In the genomic region with DNA sequence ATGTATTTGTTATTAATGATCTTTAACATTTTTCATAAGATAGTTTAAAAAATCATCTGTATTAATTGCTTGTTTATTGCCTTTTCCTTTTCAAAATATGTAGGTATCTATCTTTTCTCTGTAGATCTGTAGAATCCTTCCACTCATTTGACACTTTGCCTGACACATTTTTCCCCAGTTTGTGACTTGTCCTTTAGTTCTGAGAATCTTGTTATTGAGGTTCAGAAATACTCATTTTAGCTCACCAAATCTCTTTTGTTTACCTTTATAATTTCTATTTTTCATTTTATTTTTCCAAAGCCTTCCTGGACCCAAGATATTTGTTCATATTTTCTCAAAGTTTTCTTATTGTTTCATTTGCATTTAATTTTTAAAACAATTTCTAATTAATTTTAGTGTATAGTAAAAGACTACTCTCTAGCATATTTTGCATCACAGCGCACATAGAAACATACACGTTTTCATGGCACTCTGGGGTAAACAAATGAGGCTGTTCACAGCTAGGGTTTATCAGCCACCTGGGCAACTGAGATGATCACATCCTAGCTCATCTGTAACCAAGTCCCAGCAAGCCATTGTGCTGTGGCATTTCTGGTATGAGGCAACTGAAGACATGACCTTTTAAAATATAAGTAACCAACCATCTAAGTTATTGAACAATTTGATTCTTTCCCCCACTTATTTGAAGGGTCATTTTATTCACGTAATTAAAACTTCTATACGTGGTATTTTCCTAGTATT, we compare ENCODE assay signal across 1 cellular context.
TF ChIP-seq lines count a peak whose summit lies in the region.

No MANE protein-coding gene starts in this region.

TF ChIP-seq in K562, 482 proteins besides CTCF, POLR2A, EP300 and RAD21 (continued from another document and continues in another):
- TF ChIP-seq, protein P1, sequence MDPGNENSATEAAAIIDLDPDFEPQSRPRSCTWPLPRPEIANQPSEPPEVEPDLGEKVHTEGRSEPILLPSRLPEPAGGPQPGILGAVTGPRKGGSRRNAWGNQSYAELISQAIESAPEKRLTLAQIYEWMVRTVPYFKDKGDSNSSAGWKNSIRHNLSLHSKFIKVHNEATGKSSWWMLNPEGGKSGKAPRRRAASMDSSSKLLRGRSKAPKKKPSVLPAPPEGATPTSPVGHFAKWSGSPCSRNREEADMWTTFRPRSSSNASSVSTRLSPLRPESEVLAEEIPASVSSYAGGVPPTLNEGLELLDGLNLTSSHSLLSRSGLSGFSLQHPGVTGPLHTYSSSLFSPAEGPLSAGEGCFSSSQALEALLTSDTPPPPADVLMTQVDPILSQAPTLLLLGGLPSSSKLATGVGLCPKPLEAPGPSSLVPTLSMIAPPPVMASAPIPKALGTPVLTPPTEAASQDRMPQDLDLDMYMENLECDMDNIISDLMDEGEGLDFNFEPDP (CRISPR knock-in tag; IDR thresholded peaks at IDR 0.05): 0 out of 2 replicates have a peak, but pooled peaks have one; percentile 26
- TF ChIP-seq MAFK (IDR thresholded peaks at IDR 0.05; ENCODE audit: low read length) (no peak), ZNF3 (CRISPR knock-in tag; IDR thresholded peaks at IDR 0.05) (no peak), BRF1 (IDR thresholded peaks at IDR 0.05; ENCODE audit: borderline replicate concordance, extremely low read depth, insufficient read length) (no peak), ZNF561 (CRISPR knock-in tag; conservative IDR thresholded peaks at IDR 0.05) (0 out of 2 replicates have a peak, but pooled peaks have one; percentile 27), RFX1 (IDR thresholded peaks at IDR 0.05) (peak; percentile 18; the same call in 1 of the 2 replicates), KLF10 (CRISPR knock-in tag; IDR thresholded peaks at IDR 0.05) (no peak), ZNF644 (tag; IDR thresholded peaks at IDR 0.05; ENCODE audit: low read depth) (no peak), HNRNPL (IDR thresholded peaks at IDR 0.05; ENCODE audit: low read depth, low read length) (no peak), PTTG1 (tag; IDR thresholded peaks at IDR 0.05; ENCODE audit: low read depth) (no peak; the same call in 1 of the 2 replicates), BDP1 (IDR thresholded peaks at IDR 0.05; ENCODE audit: insufficient read depth, insufficient read length) (no peak), MCM2 (IDR thresholded peaks at IDR 0.05; ENCODE audit: low read depth) (no peak), TRIM24 (IDR thresholded peaks at IDR 0.05) (no peak), NR2C1 (IDR thresholded peaks at IDR 0.05) (0 out of 2 replicates have a peak, but pooled peaks have one; percentile 11), NR2C1 (tag; IDR thresholded peaks at IDR 0.05) (no peak), ELF1 (tag; IDR thresholded peaks at IDR 0.05) (no peak), CTBP1 (IDR thresholded peaks at IDR 0.05; ENCODE audit: borderline replicate concordance) (no peak), CBFA2T2 (conservative IDR thresholded peaks at IDR 0.05) (no peak), HDGF (IDR thresholded peaks at IDR 0.05) (no peak), TAL1 (IDR thresholded peaks at IDR 0.05) (no peak), ARNT (IDR thresholded peaks at IDR 0.05) (no peak), HMG20A (CRISPR knock-in tag; conservative IDR thresholded peaks at IDR 0.05) (no peak), DMBX1 (CRISPR knock-in tag; IDR thresholded peaks at IDR 0.05; ENCODE audit: borderline replicate concordance) (peak; percentile 37; the same call in 1 of the 2 replicates), ZNF436 (CRISPR knock-in tag; IDR thresholded peaks at IDR 0.05) (no peak), ZNF41 (CRISPR knock-in tag; conservative IDR thresholded peaks at IDR 0.05) (no peak), ZSCAN32 (CRISPR knock-in tag; IDR thresholded peaks at IDR 0.05) (no peak), ZNF174 (CRISPR knock-in tag; IDR thresholded peaks at IDR 0.05) (0 out of 2 replicates have a peak, but pooled peaks have one; percentile 53), ZBTB17 (CRISPR knock-in tag; IDR thresholded peaks at IDR 0.05) (no peak), SNRNP70 (optimal IDR thresholded peaks at IDR 0.05; ENCODE audit: low read depth, low read length) (no peak), ZBTB7A (IDR thresholded peaks at IDR 0.05; ENCODE audit: borderline replicate concordance, control insufficient read depth, low read depth, low read length) (no peak), SMAD1 (IDR thresholded peaks at IDR 0.05; ENCODE audit: low read depth, low read length, partially characterized antibody) (no peak)
- TF ChIP-seq, protein P2, sequence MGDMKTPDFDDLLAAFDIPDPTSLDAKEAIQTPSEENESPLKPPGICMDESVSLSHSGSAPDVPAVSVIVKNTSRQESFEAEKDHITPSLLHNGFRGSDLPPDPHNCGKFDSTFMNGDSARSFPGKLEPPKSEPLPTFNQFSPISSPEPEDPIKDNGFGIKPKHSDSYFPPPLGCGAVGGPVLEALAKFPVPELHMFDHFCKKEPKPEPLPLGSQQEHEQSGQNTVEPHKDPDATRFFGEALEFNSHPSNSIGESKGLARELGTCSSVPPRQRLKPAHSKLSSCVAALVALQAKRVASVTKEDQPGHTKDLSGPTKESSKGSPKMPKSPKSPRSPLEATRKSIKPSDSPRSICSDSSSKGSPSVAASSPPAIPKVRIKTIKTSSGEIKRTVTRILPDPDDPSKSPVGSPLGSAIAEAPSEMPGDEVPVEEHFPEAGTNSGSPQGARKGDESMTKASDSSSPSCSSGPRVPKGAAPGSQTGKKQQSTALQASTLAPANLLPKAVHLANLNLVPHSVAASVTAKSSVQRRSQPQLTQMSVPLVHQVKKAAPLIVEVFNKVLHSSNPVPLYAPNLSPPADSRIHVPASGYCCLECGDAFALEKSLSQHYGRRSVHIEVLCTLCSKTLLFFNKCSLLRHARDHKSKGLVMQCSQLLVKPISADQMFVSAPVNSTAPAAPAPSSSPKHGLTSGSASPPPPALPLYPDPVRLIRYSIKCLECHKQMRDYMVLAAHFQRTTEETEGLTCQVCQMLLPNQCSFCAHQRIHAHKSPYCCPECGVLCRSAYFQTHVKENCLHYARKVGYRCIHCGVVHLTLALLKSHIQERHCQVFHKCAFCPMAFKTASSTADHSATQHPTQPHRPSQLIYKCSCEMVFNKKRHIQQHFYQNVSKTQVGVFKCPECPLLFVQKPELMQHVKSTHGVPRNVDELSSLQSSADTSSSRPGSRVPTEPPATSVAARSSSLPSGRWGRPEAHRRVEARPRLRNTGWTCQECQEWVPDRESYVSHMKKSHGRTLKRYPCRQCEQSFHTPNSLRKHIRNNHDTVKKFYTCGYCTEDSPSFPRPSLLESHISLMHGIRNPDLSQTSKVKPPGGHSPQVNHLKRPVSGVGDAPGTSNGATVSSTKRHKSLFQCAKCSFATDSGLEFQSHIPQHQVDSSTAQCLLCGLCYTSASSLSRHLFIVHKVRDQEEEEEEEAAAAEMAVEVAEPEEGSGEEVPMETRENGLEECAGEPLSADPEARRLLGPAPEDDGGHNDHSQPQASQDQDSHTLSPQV (IDR thresholded peaks at IDR 0.05): peak; percentile 63; the same call in 1 of the 2 replicates
- TF ChIP-seq, protein P3, sequence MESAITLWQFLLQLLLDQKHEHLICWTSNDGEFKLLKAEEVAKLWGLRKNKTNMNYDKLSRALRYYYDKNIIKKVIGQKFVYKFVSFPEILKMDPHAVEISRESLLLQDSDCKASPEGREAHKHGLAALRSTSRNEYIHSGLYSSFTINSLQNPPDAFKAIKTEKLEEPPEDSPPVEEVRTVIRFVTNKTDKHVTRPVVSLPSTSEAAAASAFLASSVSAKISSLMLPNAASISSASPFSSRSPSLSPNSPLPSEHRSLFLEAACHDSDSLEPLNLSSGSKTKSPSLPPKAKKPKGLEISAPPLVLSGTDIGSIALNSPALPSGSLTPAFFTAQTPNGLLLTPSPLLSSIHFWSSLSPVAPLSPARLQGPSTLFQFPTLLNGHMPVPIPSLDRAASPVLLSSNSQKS (CRISPR knock-in tag; IDR thresholded peaks at IDR 0.05): no peak
- TF ChIP-seq, protein P4, sequence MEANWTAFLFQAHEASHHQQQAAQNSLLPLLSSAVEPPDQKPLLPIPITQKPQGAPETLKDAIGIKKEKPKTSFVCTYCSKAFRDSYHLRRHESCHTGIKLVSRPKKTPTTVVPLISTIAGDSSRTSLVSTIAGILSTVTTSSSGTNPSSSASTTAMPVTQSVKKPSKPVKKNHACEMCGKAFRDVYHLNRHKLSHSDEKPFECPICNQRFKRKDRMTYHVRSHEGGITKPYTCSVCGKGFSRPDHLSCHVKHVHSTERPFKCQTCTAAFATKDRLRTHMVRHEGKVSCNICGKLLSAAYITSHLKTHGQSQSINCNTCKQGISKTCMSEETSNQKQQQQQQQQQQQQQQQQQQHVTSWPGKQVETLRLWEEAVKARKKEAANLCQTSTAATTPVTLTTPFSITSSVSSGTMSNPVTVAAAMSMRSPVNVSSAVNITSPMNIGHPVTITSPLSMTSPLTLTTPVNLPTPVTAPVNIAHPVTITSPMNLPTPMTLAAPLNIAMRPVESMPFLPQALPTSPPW (CRISPR knock-in tag; IDR thresholded peaks at IDR 0.05): no peak
- TF ChIP-seq, protein P5, sequence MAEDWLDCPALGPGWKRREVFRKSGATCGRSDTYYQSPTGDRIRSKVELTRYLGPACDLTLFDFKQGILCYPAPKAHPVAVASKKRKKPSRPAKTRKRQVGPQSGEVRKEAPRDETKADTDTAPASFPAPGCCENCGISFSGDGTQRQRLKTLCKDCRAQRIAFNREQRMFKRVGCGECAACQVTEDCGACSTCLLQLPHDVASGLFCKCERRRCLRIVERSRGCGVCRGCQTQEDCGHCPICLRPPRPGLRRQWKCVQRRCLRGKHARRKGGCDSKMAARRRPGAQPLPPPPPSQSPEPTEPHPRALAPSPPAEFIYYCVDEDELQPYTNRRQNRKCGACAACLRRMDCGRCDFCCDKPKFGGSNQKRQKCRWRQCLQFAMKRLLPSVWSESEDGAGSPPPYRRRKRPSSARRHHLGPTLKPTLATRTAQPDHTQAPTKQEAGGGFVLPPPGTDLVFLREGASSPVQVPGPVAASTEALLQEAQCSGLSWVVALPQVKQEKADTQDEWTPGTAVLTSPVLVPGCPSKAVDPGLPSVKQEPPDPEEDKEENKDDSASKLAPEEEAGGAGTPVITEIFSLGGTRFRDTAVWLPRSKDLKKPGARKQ (CRISPR knock-in tag; IDR thresholded peaks at IDR 0.05): no peak
- TF ChIP-seq, protein P6, sequence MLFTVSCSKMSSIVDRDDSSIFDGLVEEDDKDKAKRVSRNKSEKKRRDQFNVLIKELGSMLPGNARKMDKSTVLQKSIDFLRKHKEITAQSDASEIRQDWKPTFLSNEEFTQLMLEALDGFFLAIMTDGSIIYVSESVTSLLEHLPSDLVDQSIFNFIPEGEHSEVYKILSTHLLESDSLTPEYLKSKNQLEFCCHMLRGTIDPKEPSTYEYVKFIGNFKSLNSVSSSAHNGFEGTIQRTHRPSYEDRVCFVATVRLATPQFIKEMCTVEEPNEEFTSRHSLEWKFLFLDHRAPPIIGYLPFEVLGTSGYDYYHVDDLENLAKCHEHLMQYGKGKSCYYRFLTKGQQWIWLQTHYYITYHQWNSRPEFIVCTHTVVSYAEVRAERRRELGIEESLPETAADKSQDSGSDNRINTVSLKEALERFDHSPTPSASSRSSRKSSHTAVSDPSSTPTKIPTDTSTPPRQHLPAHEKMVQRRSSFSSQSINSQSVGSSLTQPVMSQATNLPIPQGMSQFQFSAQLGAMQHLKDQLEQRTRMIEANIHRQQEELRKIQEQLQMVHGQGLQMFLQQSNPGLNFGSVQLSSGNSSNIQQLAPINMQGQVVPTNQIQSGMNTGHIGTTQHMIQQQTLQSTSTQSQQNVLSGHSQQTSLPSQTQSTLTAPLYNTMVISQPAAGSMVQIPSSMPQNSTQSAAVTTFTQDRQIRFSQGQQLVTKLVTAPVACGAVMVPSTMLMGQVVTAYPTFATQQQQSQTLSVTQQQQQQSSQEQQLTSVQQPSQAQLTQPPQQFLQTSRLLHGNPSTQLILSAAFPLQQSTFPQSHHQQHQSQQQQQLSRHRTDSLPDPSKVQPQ (CRISPR knock-in tag; IDR thresholded peaks at IDR 0.05; ENCODE audit: borderline replicate concordance): no peak
- TF ChIP-seq, protein P7, sequence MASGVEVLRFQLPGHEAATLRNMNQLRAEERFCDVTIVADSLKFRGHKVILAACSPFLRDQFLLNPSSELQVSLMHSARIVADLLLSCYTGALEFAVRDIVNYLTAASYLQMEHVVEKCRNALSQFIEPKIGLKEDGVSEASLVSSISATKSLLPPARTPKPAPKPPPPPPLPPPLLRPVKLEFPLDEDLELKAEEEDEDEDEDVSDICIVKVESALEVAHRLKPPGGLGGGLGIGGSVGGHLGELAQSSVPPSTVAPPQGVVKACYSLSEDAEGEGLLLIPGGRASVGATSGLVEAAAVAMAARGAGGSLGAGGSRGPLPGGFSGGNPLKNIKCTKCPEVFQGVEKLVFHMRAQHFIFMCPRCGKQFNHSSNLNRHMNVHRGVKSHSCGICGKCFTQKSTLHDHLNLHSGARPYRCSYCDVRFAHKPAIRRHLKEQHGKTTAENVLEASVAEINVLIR (CRISPR knock-in tag; IDR thresholded peaks at IDR 0.05): no peak
- TF ChIP-seq, protein P8, sequence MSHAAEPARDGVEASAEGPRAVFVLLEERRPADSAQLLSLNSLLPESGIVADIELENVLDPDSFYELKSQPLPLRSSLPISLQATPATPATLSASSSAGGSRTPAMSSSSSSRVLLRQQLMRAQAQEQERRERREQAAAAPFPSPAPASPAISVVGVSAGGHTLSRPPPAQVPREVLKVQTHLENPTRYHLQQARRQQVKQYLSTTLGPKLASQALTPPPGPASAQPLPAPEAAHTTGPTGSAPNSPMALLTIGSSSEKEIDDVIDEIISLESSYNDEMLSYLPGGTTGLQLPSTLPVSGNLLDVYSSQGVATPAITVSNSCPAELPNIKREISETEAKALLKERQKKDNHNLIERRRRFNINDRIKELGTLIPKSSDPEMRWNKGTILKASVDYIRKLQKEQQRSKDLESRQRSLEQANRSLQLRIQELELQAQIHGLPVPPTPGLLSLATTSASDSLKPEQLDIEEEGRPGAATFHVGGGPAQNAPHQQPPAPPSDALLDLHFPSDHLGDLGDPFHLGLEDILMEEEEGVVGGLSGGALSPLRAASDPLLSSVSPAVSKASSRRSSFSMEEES (CRISPR knock-in tag; IDR thresholded peaks at IDR 0.05): no peak
- TF ChIP-seq, protein P9, sequence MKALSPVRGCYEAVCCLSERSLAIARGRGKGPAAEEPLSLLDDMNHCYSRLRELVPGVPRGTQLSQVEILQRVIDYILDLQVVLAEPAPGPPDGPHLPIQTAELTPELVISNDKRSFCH (CRISPR knock-in tag; IDR thresholded peaks at IDR 0.05): no peak
- TF ChIP-seq, protein P9 (tag; IDR thresholded peaks at IDR 0.05): peak; percentile 53; the same call in 1 of the 2 replicates
